18 cellular contexts compared by ENCODE assay signal in the genomic region with DNA sequence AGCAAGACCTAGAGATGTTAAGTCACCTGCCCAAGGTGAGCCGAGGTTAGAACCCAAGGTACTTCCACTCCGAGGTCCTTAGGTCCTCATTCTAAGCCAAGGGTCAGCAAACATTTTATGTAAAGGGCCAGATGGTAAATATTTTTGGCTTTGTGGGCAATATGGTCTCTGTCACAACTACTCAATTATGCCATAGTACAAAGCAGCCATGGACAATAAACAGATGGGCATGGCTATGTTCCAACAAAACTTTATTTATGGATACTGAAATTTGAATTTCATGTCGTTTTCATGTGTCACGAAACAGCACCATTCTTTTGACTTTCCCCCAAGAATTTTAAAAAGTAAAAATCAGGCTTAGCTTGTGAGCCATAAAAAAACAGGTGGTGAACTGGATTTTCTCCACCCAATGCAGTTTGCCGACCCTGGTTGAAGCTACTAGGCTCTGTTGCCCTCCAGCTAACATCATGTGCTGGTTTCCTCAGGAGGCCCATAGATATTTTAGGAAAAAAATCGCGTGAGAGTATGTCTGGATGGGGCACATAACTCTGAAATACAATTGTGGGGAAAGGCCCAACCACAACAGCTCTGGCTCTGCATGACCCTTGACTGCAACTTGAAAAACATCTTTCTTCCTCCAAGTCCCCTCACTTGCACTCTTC. TPM values are rescaled to one million over a fixed set of nuclear protein-coding genes. Genes with fewer than 3 reads are reported as not detected.
A peak's percentile ranks its signal among the peaks of the same experiment; 100 is the strongest.
DNase-seq lines count a peak whose midpoint lies in the region; ATAC-seq and TF ChIP-seq lines count a peak whose summit lies in the region.
"Had no signal": no experiment of that assay in that cellular context is flagged by ENCODE, and none has a peak within 500 bp of the region (broad histone marks: within the 10 kb centered on the region; RNA-seq: fewer than 3 reads in every experiment).

No MANE protein-coding gene starts in this region.

- H3K9me3 Mint-ChIP-seq in CD8-positive, alpha-beta memory T cell: no peaks in the 10 kb centered on the region
- no peaks in the 10 kb centered on the region for H3K9me3 Mint-ChIP-seq in immature natural killer cell
- H3K9me3 Mint-ChIP-seq: activated naive CD4-positive, alpha-beta T cell treated with anti-CD3 and anti-CD28 coated beads, Interleukin-2, amount 50 U/mL, for 24 hours; mesothelial cell of epicardium had no signal

- H3K4me1 Mint-ChIP-seq in CD8-positive, alpha-beta memory T cell: peaks cover 72 to 95% (median 91%) of the 10 kb centered on the region in 3 donors
- H3K4me1 Mint-ChIP-seq in T-helper 17 cell (peaks cover 37% of the 10 kb centered on the region), immature natural killer cell (peaks cover 90 to 98% of the 10 kb centered on the region in 2 donors)

- no peak for ATAC-seq in T-helper 17 cell

- POLR2A ChIA-PET in CD8-positive, alpha-beta memory T cell (lab: Charles Lee): interaction anchor here (1.1 kb wide), 1 partner anchor 25 kb away, joined by 3 read pairs; no protein-coding TSS in a partner anchor

- no peak for DNase-seq in CD8-positive, alpha-beta memory T cell
- DNase-seq in T-helper 17 cell (no peak), immature natural killer cell (no peak), ecto neural progenitor cell (ENCODE audit: low spot score) (no peak), DMS153 treated with DMSO at 0.1 percent for 48 hours (lab: John Stamatoyannopoulos, UW; ENCODE audit: unreplicated experiment) (no peak), NCI-H1436 (lab: John Stamatoyannopoulos, UW) (no peak), EL (no peak)
- DNase-seq: DND-41; glutamatergic neuron; IMR-90; islet precursor cell; NCI-H1092 treated with DMSO at 0.1 percent for 48 hours; NCI-H2171; SJCRH30; stimulated activated naive CD4-positive, alpha-beta T cell had no signal

- no peak overlapping the region for H3K4me3 Mint-ChIP-seq in CD8-positive, alpha-beta memory T cell
- H3K4me3 Mint-ChIP-seq in T-helper 17 cell: no peak overlapping the region
- peak overlapping the region in 4 of 5 donors; percentile 14 to 47 (median 36) for H3K4me3 Mint-ChIP-seq in immature natural killer cell
- H3K4me3 Mint-ChIP-seq: activated naive CD4-positive, alpha-beta T cell treated with anti-CD3 and anti-CD28 coated beads, Interleukin-2, amount 50 U/mL, for 24 hours; mesothelial cell of epicardium had no signal

- no peaks in the 10 kb centered on the region for H4K20me1 ChIP-seq in KMS-11 (ENCODE audit: insufficient read depth)

- no peak for TF ChIP-seq CTCF in KMS-11 (conservative IDR thresholded peaks at IDR 0.05; ENCODE audit: low read depth, low read length)

- H3K79me2 ChIP-seq in KMS-11 (ENCODE audit: insufficient read depth, low read depth): peaks cover 11% of the 10 kb centered on the region; the same call in 1 of the 2 replicates

- H3K4me2 ChIP-seq in KMS-11: peak overlapping the region; percentile 83

- no peaks in the 10 kb centered on the region for H3K27me3 ChIP-seq in CD8-positive, alpha-beta memory T cell (ENCODE audit: insufficient read depth, low read length, poor library complexity, severe bottlenecking)
- no peaks in the 10 kb centered on the region for H3K27me3 ChIP-seq in KMS-11 (ENCODE audit: insufficient read depth, low read depth)
- H3K27me3 ChIP-seq: SJCRH30 had no signal

- peak overlapping the region; percentile 10; the same call in 1 of the 2 replicates for H3K9ac ChIP-seq in KMS-11

- peaks cover 26% of the 10 kb centered on the region for H3K36me3 ChIP-seq in CD8-positive, alpha-beta memory T cell (ENCODE audit: insufficient read depth, low read length)
- no peaks in the 10 kb centered on the region for H3K36me3 ChIP-seq in KMS-11 (ENCODE audit: insufficient read depth)
- H3K36me3 ChIP-seq: SJCRH30 had no signal

- no peaks in the 10 kb centered on the region for H3K27me3 Mint-ChIP-seq in CD8-positive, alpha-beta memory T cell
- no peaks in the 10 kb centered on the region for H3K27me3 Mint-ChIP-seq in T-helper 17 cell
- peaks cover 0 to 6% (median 0%) of the 10 kb centered on the region in 3 donors for H3K27me3 Mint-ChIP-seq in immature natural killer cell (ENCODE audit: low read depth in 3 of 3)
- H3K27me3 Mint-ChIP-seq: activated naive CD4-positive, alpha-beta T cell treated with anti-CD3 and anti-CD28 coated beads, Interleukin-2, amount 50 U/mL, for 24 hours had no signal

- H3K4me3 ChIP-seq in CD8-positive, alpha-beta memory T cell (ENCODE audit: low read length): no peak overlapping the region
- peak overlapping the region; percentile 44 for H3K4me3 ChIP-seq in KMS-11 (IDR thresholded peaks at IDR 0.05; ENCODE audit: insufficient read depth, low read depth, low read length)
- H3K4me3 ChIP-seq: SJCRH30 had no signal

- H3K36me3 Mint-ChIP-seq in CD8-positive, alpha-beta memory T cell: peaks cover 12 to 78% (median 21%) of the 10 kb centered on the region in 3 donors
- H3K36me3 Mint-ChIP-seq in T-helper 17 cell (ENCODE audit: low read depth) (peaks cover 12% of the 10 kb centered on the region), immature natural killer cell (peaks cover 14 to 50% (median 36%) of the 10 kb centered on the region in 3 donors)

- no peak overlapping the region for H3K27ac ChIP-seq in CD8-positive, alpha-beta memory T cell (ENCODE audit: low read depth, low read length)
- H3K27ac ChIP-seq in KMS-11: peak overlapping the region; percentile 86
- H3K27ac ChIP-seq: SJCRH30 had no signal

- CTCF ChIA-PET in CD8-positive, alpha-beta memory T cell (lab: Charles Lee): interaction anchor here (2.5 kb wide), 1 partner anchor 27 kb away, joined by 8 read pairs; no protein-coding TSS in a partner anchor

- peak overlapping the region; percentile 43 to 98 (median 68) for H3K27ac Mint-ChIP-seq in CD8-positive, alpha-beta memory T cell
- peak overlapping the region; percentile 59 for H3K27ac Mint-ChIP-seq in T-helper 17 cell
- peak overlapping the region; percentile 76 to 89 (median 84) for H3K27ac Mint-ChIP-seq in immature natural killer cell
- H3K27ac Mint-ChIP-seq: mesothelial cell of epicardium had no signal

- no peak overlapping the region for H2AFZ ChIP-seq in KMS-11 (ENCODE audit: low read depth)

- H3K4me1 ChIP-seq in CD8-positive, alpha-beta memory T cell (ENCODE audit: insufficient read depth, low read length): peaks cover 64% of the 10 kb centered on the region
- peaks cover 88% of the 10 kb centered on the region for H3K4me1 ChIP-seq in KMS-11 (ENCODE audit: low read depth, poor library complexity, severe bottlenecking)
- H3K4me1 ChIP-seq: SJCRH30 had no signal

- H3K9me3 ChIP-seq in CD8-positive, alpha-beta memory T cell (ENCODE audit: low read length): no peaks in the 10 kb centered on the region
- H3K9me3 ChIP-seq in T-helper 17 cell (ENCODE audit: control insufficient read depth, low read length, poor library complexity, severe bottlenecking): no peaks in the 10 kb centered on the region
- H3K9me3 ChIP-seq: SJCRH30 had no signal

RNA-seq across cellular contexts. Expression of a gene that starts 28.7 kb away (rescaled TPM):
- 10 to 100 TPM; 55.1 to 56.6 TPM for total RNA-seq in CD8-positive, alpha-beta memory T cell
- 110 TPM for polyA plus RNA-seq in CD8-positive, alpha-beta memory T cell
- total RNA-seq in T-helper 17 cell: 10 to 100 TPM; 70.2 to 71.0 TPM
- polyA plus RNA-seq in immature natural killer cell: 100 to 1,000 TPM; 110 to 197 (median 136) TPM

Comparison
In these comparisons a context has a peak if more than half of its experiments do, and no peak if none do; other contexts are left out.
1. H3K4me3 Mint-ChIP-seq: peak in immature natural killer cell (4 of 5); none in CD8-positive, alpha-beta memory T cell (0 of 7) and T-helper 17 cell (single experiment).
2. Peak in every context shown above with its lines, with median percentiles within 50 percentile points of each other: H3K27ac Mint-ChIP-seq.